In the genomic region with DNA sequence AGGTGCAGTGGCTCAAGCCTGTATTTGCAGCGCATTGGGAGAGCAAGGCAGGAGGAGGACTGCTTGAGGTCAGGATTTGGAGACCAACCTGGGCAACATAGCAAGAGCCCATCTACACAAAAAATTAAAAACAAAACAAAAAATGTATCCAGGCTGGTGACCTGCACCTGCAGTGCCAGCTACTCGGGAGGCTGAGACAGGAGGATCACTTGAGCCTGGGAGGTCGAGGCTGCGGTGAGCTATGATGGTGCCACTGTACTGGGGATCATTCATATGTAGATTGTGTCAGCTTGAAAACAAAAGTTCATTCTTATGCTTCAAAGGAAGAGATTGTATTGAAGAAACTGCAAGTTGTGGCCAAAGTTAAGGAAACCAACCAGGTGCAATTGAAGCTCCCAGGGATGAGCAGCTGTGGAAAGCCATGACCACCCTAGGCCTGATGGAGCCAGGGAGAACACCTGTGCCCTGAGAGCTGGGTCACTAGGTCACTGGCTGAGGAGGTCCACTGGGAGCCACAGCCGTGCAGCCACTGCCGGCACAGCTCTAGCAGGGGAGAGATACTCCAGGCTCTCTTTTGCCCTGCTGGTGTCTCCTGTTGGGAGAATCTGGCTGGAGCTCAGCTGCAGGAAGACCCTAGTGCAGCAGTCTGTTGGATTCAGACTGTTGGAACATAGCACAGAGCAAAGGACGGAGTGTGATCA, we compare ENCODE assay signal across 15 cellular contexts. TPM values are rescaled to one million over a fixed set of nuclear protein-coding genes. Genes with fewer than 3 reads are reported as not detected.
DNase-seq lines count a peak whose midpoint lies in the region; ATAC-seq and TF ChIP-seq lines count a peak whose summit lies in the region.
"Had no signal": no experiment of that assay in that cellular context is flagged by ENCODE, and none has a peak within 500 bp of the region (broad histone marks: within the 10 kb centered on the region; RNA-seq: fewer than 3 reads in every experiment).

No MANE protein-coding gene starts in this region.

- H3K4me3 Mint-ChIP-seq in GM23338, result no peak overlapping the region
- H3K4me3 Mint-ChIP-seq in glutamatergic neuron (ENCODE audit: unreplicated experiment), result no peak overlapping the region
- H3K4me3 Mint-ChIP-seq in neural progenitor cell, result no peak overlapping the region
- H3K4me3 Mint-ChIP-seq: CD4-positive, alpha-beta memory T cell; IgD-negative memory B cell had no signal

- H3K27ac ChIP-seq in GM23338 (ENCODE audit: low read depth), result 0 out of 2 replicates have a peak overlapping the region, but pooled peaks have one; percentile 5
- no peak overlapping the region for H3K27ac ChIP-seq in OCI-LY7 (ENCODE audit: low read depth, low read length, poor library complexity, severe bottlenecking)
- H3K27ac ChIP-seq in neural progenitor cell, result no peak overlapping the region
- no peak overlapping the region for H3K27ac ChIP-seq in dorsolateral prefrontal cortex
- H3K27ac ChIP-seq: A549, C4-2B had no signal

- no peak overlapping the region for H3K9ac ChIP-seq in neural progenitor cell

- H3K4me1 ChIP-seq in GM23338 (ENCODE audit: insufficient read depth), result peaks cover under 1% of the 10 kb centered on the region; the same call in 1 of the 2 replicates
- H3K4me1 ChIP-seq in OCI-LY7 (ENCODE audit: insufficient read depth, low read length, poor library complexity, severe bottlenecking), result peaks cover 41% of the 10 kb centered on the region
- no peaks in the 10 kb centered on the region for H3K4me1 ChIP-seq in neural progenitor cell
- H3K4me1 ChIP-seq: BE2C had no signal

- CTCF ChIA-PET in OCI-LY7 (lab: Charles Lee; ENCODE audit: unreplicated experiment), result no interaction called here

- H3K9me3 ChIP-seq in OCI-LY7 (ENCODE audit: low read length), result peaks cover 3% of the 10 kb centered on the region; the same call in 1 of the 2 replicates
- H3K9me3 ChIP-seq in neural progenitor cell (ENCODE audit: low read depth), result no peaks in the 10 kb centered on the region
- H3K9me3 ChIP-seq: A549, BE2C had no signal

- H3K36me3 ChIP-seq in GM23338 (ENCODE audit: insufficient read depth) (no peaks in the 10 kb centered on the region), OCI-LY7 (ENCODE audit: insufficient read depth, low read length) (no peaks in the 10 kb centered on the region), neural progenitor cell (no peaks in the 10 kb centered on the region)
- H3K36me3 ChIP-seq: BE2C had no signal

- POLR2A ChIA-PET in OCI-LY7 (lab: Charles Lee), result interaction anchor here (2.2 kb wide), 1 partner anchor 10 kb away, joined by 15 read pairs; no protein-coding TSS in a partner anchor

- H3F3A ChIP-seq in GM23338 (replicated peaks; ENCODE audit: low read depth) (no peaks in the 10 kb centered on the region), neural progenitor cell (ENCODE audit: low read depth) (no peaks in the 10 kb centered on the region)

- H3K4me1 Mint-ChIP-seq in GM23338, result peaks cover 7% of the 10 kb centered on the region; the same call in 2 of the 3 replicates
- peaks cover 8% of the 10 kb centered on the region for H3K4me1 Mint-ChIP-seq in glutamatergic neuron (ENCODE audit: low read depth, unreplicated experiment)
- peaks cover 5% of the 10 kb centered on the region for H3K4me1 Mint-ChIP-seq in neural progenitor cell
- H3K4me1 Mint-ChIP-seq: CD4-positive, alpha-beta memory T cell had no signal

- H2AFZ ChIP-seq in GM23338 (no peak overlapping the region), OCI-LY7 (ENCODE audit: low read length) (peak overlapping the region; percentile 58), neural progenitor cell (replicated peaks) (no peak overlapping the region)

- no peaks in the 10 kb centered on the region for H3K9me2 ChIP-seq in GM23338 (ENCODE audit: insufficient read depth)
- no peaks in the 10 kb centered on the region for H3K9me2 ChIP-seq in OCI-LY7 (ENCODE audit: insufficient read depth, low read length)

- H3K27me3 ChIP-seq in GM23338 (ENCODE audit: insufficient read depth) (no peaks in the 10 kb centered on the region), neural progenitor cell (no peaks in the 10 kb centered on the region), dorsolateral prefrontal cortex (no peaks in the 10 kb centered on the region)
- H3K27me3 ChIP-seq: BE2C had no signal

- H3K79me2 ChIP-seq in GM23338 (replicated peaks; ENCODE audit: insufficient read depth), result no peaks in the 10 kb centered on the region
- H3K79me2 ChIP-seq in OCI-LY7 (ENCODE audit: insufficient read depth, low read depth, low read length), result no peaks in the 10 kb centered on the region
- no peaks in the 10 kb centered on the region for H3K79me2 ChIP-seq in neural progenitor cell (ENCODE audit: low read depth)

- H3K36me3 Mint-ChIP-seq in GM23338 (ENCODE audit: low read depth) (peaks cover 5% of the 10 kb centered on the region; the same call in 1 of the 3 replicates), glutamatergic neuron (ENCODE audit: unreplicated experiment) (peaks cover 1% of the 10 kb centered on the region), neural progenitor cell (peaks cover 3% of the 10 kb centered on the region)
- H3K36me3 Mint-ChIP-seq: CD4-positive, alpha-beta memory T cell had no signal

- H3K4me3 ChIP-seq in GM23338 (no peak overlapping the region), OCI-LY7 (ENCODE audit: low read depth, low read length, poor library complexity, severe bottlenecking) (no peak overlapping the region), neural progenitor cell (no peak overlapping the region), dorsolateral prefrontal cortex (no peak overlapping the region)
- H3K4me3 ChIP-seq: A549 had no signal

- DNase-seq in GM23338 (ENCODE audit: low spot score), result peak; percentile 43
- DNase-seq in OCI-LY7 (ENCODE audit: low spot score), result no peak
- peak; percentile 63 for DNase-seq in glutamatergic neuron
- no peak for DNase-seq in neural progenitor cell (ENCODE audit: low spot score)
- DNase-seq in dorsolateral prefrontal cortex, result no peak
- DNase-seq in left ventricle myocardium superior, result no peak
- DNase-seq in NOMO-1 treated with dmso at 0.1 percent for 144 hours (lab: John Stamatoyannopoulos, UW; ENCODE audit: unreplicated experiment), result no peak
- DNase-seq: BE2C; CD4-positive, alpha-beta memory T cell; DMS79 treated with DMSO at 0.1 percent for 48 hours; H9 had no signal

- H3K9me3 Mint-ChIP-seq in GM23338 (peaks cover 2% of the 10 kb centered on the region; the same call in 1 of the 3 replicates), glutamatergic neuron (ENCODE audit: unreplicated experiment) (peaks cover 3% of the 10 kb centered on the region), neural progenitor cell (no peaks in the 10 kb centered on the region)
- H3K9me3 Mint-ChIP-seq: CD4-positive, alpha-beta memory T cell had no signal

- no TSS peak for BruUV-seq in OCI-LY7 (replicated peaks; lab: Mats Ljungman, UMichigan)

- peaks cover 7% of the 10 kb centered on the region for H3K27me3 Mint-ChIP-seq in GM23338 (ENCODE audit: insufficient read depth, low read depth, poor library complexity)
- H3K27me3 Mint-ChIP-seq in glutamatergic neuron (ENCODE audit: unreplicated experiment), result no peaks in the 10 kb centered on the region
- peaks cover 4% of the 10 kb centered on the region for H3K27me3 Mint-ChIP-seq in neural progenitor cell (ENCODE audit: insufficient read depth, low read depth)
- H3K27me3 Mint-ChIP-seq: IgD-negative memory B cell had no signal

- peak; percentile 84 for ATAC-seq in GM23338
- ATAC-seq in GM19328 (IDR thresholded peaks at IDR 0.05; ENCODE audit: unreplicated experiment), result no peak
- no peak for ATAC-seq in left ventricle myocardium superior
- ATAC-seq: A549 had no signal

- H3K27ac Mint-ChIP-seq in GM23338 (no peak overlapping the region; the same call in 1 of the 2 replicates), glutamatergic neuron (ENCODE audit: unreplicated experiment) (peak overlapping the region; percentile 55), neural progenitor cell (peak overlapping the region; percentile 68)
- H3K27ac Mint-ChIP-seq: H9, IgD-negative memory B cell had no signal

- no peak for TF ChIP-seq CTCF in GM23338 (conservative IDR thresholded peaks at IDR 0.05; ENCODE audit: low read depth in 2 of 2)
- TF ChIP-seq CTCF in OCI-LY7 (conservative IDR thresholded peaks at IDR 0.05; ENCODE audit: low read length), result no peak
- TF ChIP-seq CTCF in glutamatergic neuron (IDR thresholded peaks at IDR 0.05; ENCODE audit: partially characterized antibody, unreplicated experiment), result no peak
- TF ChIP-seq CTCF in neural progenitor cell (IDR thresholded peaks at IDR 0.05), result no peak
- TF ChIP-seq CTCF in dorsolateral prefrontal cortex (IDR thresholded peaks at IDR 0.05 in 54 of 56, conservative IDR thresholded peaks at IDR 0.05 in 2 of 56; ENCODE audit: low read depth in 1 of 56, partially characterized antibody in 56 of 56), result no peak

- no peak overlapping the region for H3K4me2 ChIP-seq in GM23338
- 0 out of 2 replicates have a peak overlapping the region, but pooled peaks have one; percentile 8 for H3K4me2 ChIP-seq in OCI-LY7 (ENCODE audit: low read length)
- no peak overlapping the region for H3K4me2 ChIP-seq in neural progenitor cell
- H3K4me2 ChIP-seq: A549 had no signal

- no peaks in the 10 kb centered on the region; the same call in 1 of the 2 replicates for H4K20me1 ChIP-seq in GM23338 (replicated peaks; ENCODE audit: insufficient read depth)
- no peaks in the 10 kb centered on the region for H4K20me1 ChIP-seq in OCI-LY7 (ENCODE audit: insufficient read depth, low read length)
- no peaks in the 10 kb centered on the region for H4K20me1 ChIP-seq in neural progenitor cell (ENCODE audit: low read depth)

- intact Hi-C loops in OCI-LY7 (cut with micrococcal nuclease; ENCODE audit: unreplicated experiment), result no loop called here
- intact Hi-C loops in dorsolateral prefrontal cortex (cut with DNase I), result no loop called here
- intact Hi-C loops in left ventricle myocardium superior (cut with micrococcal nuclease), result no loop called here

RNA-seq across cellular contexts. Expression of gene BRWD1, which starts 13.3 kb away (rescaled TPM):
- 75.5 and 81.9 TPM in 2 replicates for total RNA-seq in GM23338 (2014; rRNA removed; shearing (Covaris generic))
- polyA plus RNA-seq in GM23338 (2016; fragmentation: Nextera tagmentation; extraction: Ambion mirVana), result 26.4 and 35.2 TPM in 2 replicates
- total RNA-seq in OCI-LY7 (2014; rRNA removed; shearing (Covaris generic)), result 39.1 and 53.2 TPM in 2 replicates
- total RNA-seq in OCI-LY7 (2022) (61.7 and 68.6 TPM in 2 replicates), glutamatergic neuron (ENCODE audit: unreplicated experiment) (64.6 TPM), neural progenitor cell (ENCODE audit: low replicate concordance) (85.0 and 130 TPM in 2 replicates), dorsolateral prefrontal cortex (100 to 1,000 TPM in 105 of 120 experiments, 10 to 100 TPM in 15; 78.6 to 146 (median 112) TPM), left ventricle myocardium superior (34.2 TPM)

RNA-seq across cellular contexts. Expression of gene HMGN1, which starts 22.1 kb away (rescaled TPM):
- 403 and 462 TPM in 2 replicates for total RNA-seq in GM23338 (2014; rRNA removed; shearing (Covaris generic))
- 800 and 889 TPM in 2 replicates for polyA plus RNA-seq in GM23338 (2016; fragmentation: Nextera tagmentation; extraction: Ambion mirVana)
- total RNA-seq in OCI-LY7 (2014; rRNA removed; shearing (Covaris generic)), result 264 and 349 TPM in 2 replicates
- total RNA-seq in OCI-LY7 (2022) (492 and 532 TPM in 2 replicates), glutamatergic neuron (ENCODE audit: unreplicated experiment) (231 TPM), neural progenitor cell (ENCODE audit: low replicate concordance) (516 and 903 TPM in 2 replicates), dorsolateral prefrontal cortex (100 to 1,000 TPM in 15 of 120 experiments, 10 to 100 TPM in 105; 46.0 to 116 (median 78.8) TPM), left ventricle myocardium superior (75.4 TPM)

Comparison
In these comparisons a context has a peak if more than half of its experiments do, and no peak if none do; other contexts are left out.
1. DNase-seq: peak in GM23338 (single experiment) and glutamatergic neuron (single experiment); none in OCI-LY7 (single experiment), neural progenitor cell (single experiment), dorsolateral prefrontal cortex (0 of 10), left ventricle myocardium superior (single experiment) and NOMO-1 treated with dmso at 0.1 percent for 144 hours (single experiment).